8 cellular contexts compared by ENCODE assay signal in genomic region chr5:143066556-143067281, GRCh38.
DNase-seq lines count a peak whose midpoint lies in the region; ATAC-seq and TF ChIP-seq lines count a peak whose summit lies in the region.

No MANE protein-coding gene starts in this region.

- TF ChIP-seq CTCF in heart left ventricle (IDR thresholded peaks at IDR 0.05) = no peak
- no peak for TF ChIP-seq CTCF in smooth muscle cell (IDR thresholded peaks at IDR 0.05; ENCODE audit: borderline replicate concordance, insufficient read depth, poor library complexity, severe bottlenecking)
- no peak for TF ChIP-seq CTCF in thyroid gland (IDR thresholded peaks at IDR 0.05)

- peak overlapping the region; percentile 90 for H3K27ac Mint-ChIP-seq in activated T-cell treated with anti-CD3 and anti-CD28 coated beads, Interleukin-2, amount 50 U/mL, for 24 hours

- peak overlapping the region; percentile 16 for H3K4me3 Mint-ChIP-seq in activated T-cell treated with anti-CD3 and anti-CD28 coated beads, Interleukin-2, amount 50 U/mL, for 24 hours

- H3K36me3 ChIP-seq in heart left ventricle = peaks cover 0 to 33% (median 15%) of the 10 kb centered on the region in 9 donors
- H3K36me3 ChIP-seq in smooth muscle cell (ENCODE audit: low read depth) = no peaks in the 10 kb centered on the region
- no peaks in the 10 kb centered on the region for H3K36me3 ChIP-seq in thyroid gland

- TF ChIP-seq POLR2A in heart left ventricle (IDR thresholded peaks at IDR 0.05) (no peak), thyroid gland (IDR thresholded peaks at IDR 0.05) (no peak)

- H3K9me3 Mint-ChIP-seq in activated T-cell treated with anti-CD3 and anti-CD28 coated beads, Interleukin-2, amount 50 U/mL, for 24 hours = peaks cover 17% of the 10 kb centered on the region

- no peaks in the 10 kb centered on the region for H3K79me2 ChIP-seq in smooth muscle cell (ENCODE audit: low read depth)

- H3K4me2 ChIP-seq in smooth muscle cell = no peak overlapping the region

- ATAC-seq in heart left ventricle = peak in 1 of 4 donors; percentile 23
- ATAC-seq in HG03175 (IDR thresholded peaks at IDR 0.05; ENCODE audit: unreplicated experiment) = peak; percentile 44

- H3F3A ChIP-seq in smooth muscle cell (ENCODE audit: low read depth) = peaks cover 38% of the 10 kb centered on the region

- peak overlapping the region in 8 of 12 donors; percentile 1 to 81 (median 34) for H3K27ac ChIP-seq in heart left ventricle
- H3K27ac ChIP-seq in smooth muscle cell (ENCODE audit: low read depth) = peak overlapping the region; percentile 90
- H3K27ac ChIP-seq in thyroid gland = no peak overlapping the region

- H4K20me1 ChIP-seq in smooth muscle cell (ENCODE audit: low read depth) = no peaks in the 10 kb centered on the region

- no peak overlapping the region for H2AFZ ChIP-seq in smooth muscle cell (ENCODE audit: low read depth)

- H3K36me3 Mint-ChIP-seq in activated T-cell treated with anti-CD3 and anti-CD28 coated beads, Interleukin-2, amount 50 U/mL, for 24 hours (ENCODE audit: low read depth) = peaks cover 82% of the 10 kb centered on the region

- peaks cover 0 to 3% (median 0%) of the 10 kb centered on the region in 12 donors for H3K9me3 ChIP-seq in heart left ventricle
- H3K9me3 ChIP-seq in smooth muscle cell (replicated peaks; ENCODE audit: low read depth) = no peaks in the 10 kb centered on the region
- H3K9me3 ChIP-seq in thyroid gland = no peaks in the 10 kb centered on the region

- H3K27me3 ChIP-seq in heart left ventricle (no peaks in the 10 kb centered on the region), smooth muscle cell (ENCODE audit: low read depth) (no peaks in the 10 kb centered on the region), thyroid gland (no peaks in the 10 kb centered on the region)

- peak in 2 of 5 donors; percentile 43 for DNase-seq in heart left ventricle
- no peak for DNase-seq in cardiac septum (ENCODE audit: low spot score)
- DNase-seq in activated T-cell treated with anti-CD3 and anti-CD28 coated beads, Interleukin-2, amount 50 U/mL, for 24 hours = peak; percentile 56
- no peak for DNase-seq in smooth muscle cell (lab: John Stamatoyannopoulos, UW; ENCODE audit: unreplicated experiment)
- DNase-seq in NCI-H446 treated with DMSO at 0.1 percent for 48 hours (lab: John Stamatoyannopoulos, UW) = no peak
- no peak for DNase-seq in thyroid gland
- DNase-seq in NCI-H1436 (lab: John Stamatoyannopoulos, UW) = no peak

- peaks cover 41% of the 10 kb centered on the region for H3K4me1 Mint-ChIP-seq in activated T-cell treated with anti-CD3 and anti-CD28 coated beads, Interleukin-2, amount 50 U/mL, for 24 hours (ENCODE audit: low read depth)

- no peaks in the 10 kb centered on the region for H3K27me3 Mint-ChIP-seq in activated T-cell treated with anti-CD3 and anti-CD28 coated beads, Interleukin-2, amount 50 U/mL, for 24 hours

- no peak overlapping the region for H3K9ac ChIP-seq in smooth muscle cell (ENCODE audit: low read depth)

- H3K4me1 ChIP-seq in heart left ventricle = peaks cover 5 to 60% (median 51%) of the 10 kb centered on the region in 12 donors
- H3K4me1 ChIP-seq in smooth muscle cell (ENCODE audit: low read depth) = peaks cover 21% of the 10 kb centered on the region
- H3K4me1 ChIP-seq in thyroid gland = peaks cover 0 to 20% of the 10 kb centered on the region in 2 donors

- H3K4me3 ChIP-seq in heart left ventricle (no peak overlapping the region), smooth muscle cell (no peak overlapping the region), thyroid gland (replicated peaks in 1 of 3) (no peak overlapping the region)

- intact Hi-C loops in heart left ventricle (cut with DNase I) (loop anchor here in 2 of 10 donors (10.0 kb wide), 2 partner anchors 62 to 142 kb away; no protein-coding TSS in a partner anchor), cardiac septum (cut with DNase I) (no loop called here), thyroid gland (cut with DNase I) (no loop called here)

- 42 to 59% (median 46%) methylated on average over 8 of the region's 8 CpGs for WGBS in heart left ventricle, 4 donors
- WGBS in smooth muscle cell (ENCODE audit: low lambda C conversion rate) = 78% methylated on average over 7 of the region's 8 CpGs
- 65 to 66% methylated on average over 8 of the region's 8 CpGs for WGBS in thyroid gland, 2 donors

Comparison
In these comparisons a context has a peak if more than half of its experiments do, and no peak if none do; other contexts are left out.
1. H3K27ac ChIP-seq: peak in heart left ventricle (8 of 12) and smooth muscle cell (single experiment); none in thyroid gland (0 of 3).